Comparison of ENCODE assay signal across 9 cellular contexts in the genomic region with DNA sequence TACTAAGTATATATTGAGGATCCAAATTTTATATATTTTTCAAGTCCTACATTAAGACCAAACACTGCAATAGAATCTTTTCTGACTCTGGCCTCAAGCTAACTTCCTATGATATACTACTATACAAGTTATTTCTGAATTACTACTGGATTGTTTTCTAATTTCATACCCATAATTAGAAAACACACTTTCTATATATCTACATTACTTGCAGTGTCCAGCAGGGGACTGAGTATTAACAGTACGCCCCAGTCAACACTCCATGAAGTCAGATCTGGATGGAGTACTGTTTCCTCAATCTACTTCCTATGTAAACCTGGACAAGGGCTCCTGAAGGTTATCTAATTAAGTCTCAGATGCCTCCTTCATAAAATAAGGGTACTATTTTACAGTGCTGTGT.
DNase-seq lines count a peak whose midpoint lies in the region; ATAC-seq and TF ChIP-seq lines count a peak whose summit lies in the region.
"Had no signal": no experiment of that assay in that cellular context is flagged by ENCODE, and none has a peak within 500 bp of the region (broad histone marks: within the 10 kb centered on the region; RNA-seq: fewer than 3 reads in every experiment).

No MANE protein-coding gene starts in this region.

- H3K9ac ChIP-seq in H9 (ENCODE audit: extremely low read depth, insufficient read length, low read length) = no peak overlapping the region

- H2BK20ac ChIP-seq in H9 (ENCODE audit: low read depth, low read length, poor library complexity, severe bottlenecking) = no peak overlapping the region

- H3K4me3 ChIP-seq in kidney epithelial cell (ENCODE audit: low read depth, low read length) = no peak overlapping the region

- WGBS in H9 (ENCODE audit: extremely low coverage, insufficient read length, low lambda C conversion rate) = no CpG with 5 or more reads among the region's 1 CpG

- H3K79me2 ChIP-seq in H9 (ENCODE audit: insufficient read depth, low read length) = no peaks in the 10 kb centered on the region

- no peak overlapping the region for H2BK5ac ChIP-seq in H9 (ENCODE audit: insufficient read length, low read length)

- H3K4me1 ChIP-seq in H9 (ENCODE audit: insufficient read depth, low read length) = no peaks in the 10 kb centered on the region

- H3K56ac ChIP-seq in H9 (ENCODE audit: insufficient read length, low read depth, low read length) = no peak overlapping the region

- no peak overlapping the region for H2AFZ ChIP-seq in H9 (ENCODE audit: low read length)

- H2BK15ac ChIP-seq in H9 (ENCODE audit: low read depth, low read length) = no peak overlapping the region

- no peak overlapping the region for H2BK120ac ChIP-seq in H9 (ENCODE audit: low read depth, low read length, poor library complexity, severe bottlenecking)

- no peaks in the 10 kb centered on the region for H3K23me2 ChIP-seq in H9 (ENCODE audit: insufficient read length, low read depth, low read length, poor library complexity, severe bottlenecking)

- H4K5ac ChIP-seq in H9 (ENCODE audit: insufficient read length, low read depth, low read length) = no peak overlapping the region

- H3K27me3 ChIP-seq in H9 (ENCODE audit: insufficient read depth, low read length) (no peaks in the 10 kb centered on the region), kidney epithelial cell (ENCODE audit: control insufficient read depth, insufficient read depth, low read length) (no peaks in the 10 kb centered on the region)

- H4K91ac ChIP-seq in H9 (ENCODE audit: insufficient read length, low read depth, low read length) = no peak overlapping the region

- no peaks in the 10 kb centered on the region for H3K27me3 Mint-ChIP-seq in H9 (ENCODE audit: low read depth)
- H3K27me3 Mint-ChIP-seq: central memory CD8-positive, alpha-beta T cell had no signal

- H3K36me3 Mint-ChIP-seq in H9 (ENCODE audit: insufficient read depth in 1 of 3, low read depth in 3 of 3) = no peaks in the 10 kb centered on the region

- no peak overlapping the region for H2BK12ac ChIP-seq in H9 (ENCODE audit: insufficient read length, low read depth, low read length)

- no peak overlapping the region for H3K14ac ChIP-seq in H9 (ENCODE audit: insufficient read depth, low read length)

- DNase-seq in H9 = no peak
- peak; percentile 4 for DNase-seq in SW480 (ENCODE audit: low spot score)
- no peak for DNase-seq in kidney epithelial cell (ENCODE audit: low read depth)
- DNase-seq in activated T-cell treated with anti-CD3 and anti-CD28 coated beads, Interleukin-2, amount 50 U/mL, for 48 hours = no peak
- no peak for DNase-seq in activated gamma-delta T cell treated with Interleukin-2 at 50 U/mL for 16 hours
- DNase-seq in activated naive CD4-positive, alpha-beta T cell treated with Interleukin-2 at 50 U/mL for 16 hours = no peak

- no peak overlapping the region for H2AK5ac ChIP-seq in H9 (ENCODE audit: insufficient read length, low read length)

- no peak overlapping the region for H3K18ac ChIP-seq in H9 (ENCODE audit: insufficient read length, low read depth, low read length)

- no peak for ATAC-seq in GM21723 (IDR thresholded peaks at IDR 0.05; ENCODE audit: unreplicated experiment)

- H3K4ac ChIP-seq in H9 (ENCODE audit: low read depth, low read length) = no peak overlapping the region

- no peak overlapping the region for H3T11ph ChIP-seq in H9 (ENCODE audit: low read length)

- H3K36me3 ChIP-seq in kidney epithelial cell (ENCODE audit: control insufficient read depth, insufficient read depth, low read length) = no peaks in the 10 kb centered on the region

- H3K79me1 ChIP-seq in H9 (ENCODE audit: insufficient read depth, low read depth, low read length, poor library complexity, severe bottlenecking) = no peaks in the 10 kb centered on the region

- H3K27ac Mint-ChIP-seq in H9 = no peak overlapping the region

- H4K8ac ChIP-seq in H9 (replicated peaks; ENCODE audit: insufficient read length, low read depth, low read length) = no peak overlapping the region

- no peaks in the 10 kb centered on the region for H4K20me1 ChIP-seq in H9 (ENCODE audit: control insufficient read depth, insufficient read depth, insufficient read length)

- H3K27ac ChIP-seq in C4-2B (no peak overlapping the region), H9 (ENCODE audit: insufficient read length, low read depth, low read length) (no peak overlapping the region)

- no peaks in the 10 kb centered on the region for H3K4me1 Mint-ChIP-seq in H9

- peak; percentile 50 for TF ChIP-seq CTCF in C4-2B (conservative IDR thresholded peaks at IDR 0.05)
- peak; percentile 49; the same call in 2 of the 3 replicates for TF ChIP-seq CTCF in H9 (conservative IDR thresholded peaks at IDR 0.05)
- TF ChIP-seq CTCF in kidney epithelial cell (IDR thresholded peaks at IDR 0.05; ENCODE audit: insufficient read depth, low read length, poor library complexity, severe bottlenecking) = peak; percentile 30

- no peaks in the 10 kb centered on the region for H3K9me3 ChIP-seq in H9 (ENCODE audit: control insufficient read depth, low read depth, low read length)

- H3K9me3 Mint-ChIP-seq in H9 = no peaks in the 10 kb centered on the region
- H3K9me3 Mint-ChIP-seq: central memory CD8-positive, alpha-beta T cell had no signal

- no peak overlapping the region for H3K4me3 Mint-ChIP-seq in H9
- H3K4me3 Mint-ChIP-seq: central memory CD8-positive, alpha-beta T cell had no signal

- H3K23ac ChIP-seq in H9 (ENCODE audit: insufficient read length, low read depth, low read length) = no peak overlapping the region

- H3K4me2 ChIP-seq in H9 (ENCODE audit: insufficient read depth, insufficient read length, low read length) = no peak overlapping the region
